Comparison of ENCODE assay signal across 8 cellular contexts in the genomic region with DNA sequence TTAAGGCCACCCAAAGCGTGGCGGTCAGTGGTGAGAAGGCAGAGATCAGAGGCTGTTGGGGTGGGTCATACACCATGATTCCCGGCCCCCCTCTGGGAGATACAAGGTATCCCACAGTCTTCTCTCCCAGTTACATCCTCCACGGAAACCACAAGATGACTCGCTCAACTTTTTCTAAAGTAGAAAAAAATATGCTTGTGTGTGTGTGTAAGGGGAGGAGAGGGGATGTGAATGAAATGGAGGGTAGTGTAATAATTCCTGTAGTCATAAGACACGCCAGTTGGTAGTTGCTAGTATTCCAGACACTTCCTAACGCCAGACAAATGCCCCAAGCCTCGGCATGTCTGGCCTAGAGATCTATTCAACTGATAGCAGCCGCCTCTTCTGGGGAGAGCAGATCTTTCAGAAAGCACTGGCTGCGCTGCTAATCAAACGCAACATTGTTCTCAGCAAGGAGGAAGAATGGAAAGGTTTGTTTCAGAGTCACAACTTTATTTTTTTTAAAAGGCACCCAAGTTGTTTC.
A peak's percentile ranks its signal among the peaks of the same experiment; 100 is the strongest.
DNase-seq lines count a peak whose midpoint lies in the region; ATAC-seq and TF ChIP-seq lines count a peak whose summit lies in the region.

No MANE protein-coding gene starts in this region.

- CTCF ChIA-PET in activated CD4-positive, alpha-beta T cell treated with anti-CD3 and anti-CD28 coated beads for 36 hours (lab: Charles Lee), result interaction anchor here (0.7 to 6.1 kb wide), 30 partner anchors 9 to 532 kb away, joined by 3 to 60 read pairs (median 6); no protein-coding TSS in a partner anchor

- H3K9me3 Mint-ChIP-seq in activated CD4-positive, alpha-beta T cell treated with anti-CD3 and anti-CD28 coated beads for 36 hours (ENCODE audit: low read depth), result no peaks in the 10 kb centered on the region
- no peaks in the 10 kb centered on the region for H3K9me3 Mint-ChIP-seq in T-helper 2 cell treated with Interferon-gamma antibody and Interleukin-4, amounts not matched to agents 5 μg/mL and 100 μg/mL, for 36 hours
- no peaks in the 10 kb centered on the region for H3K9me3 Mint-ChIP-seq in nephron progenitor cell

- TF ChIP-seq CTCF in epithelial cell of proximal tubule (conservative IDR thresholded peaks at IDR 0.05; ENCODE audit: low read depth, low read length) (no peak), nephron progenitor cell (IDR thresholded peaks at IDR 0.05) (no peak)

- POLR2A ChIA-PET in activated CD4-positive, alpha-beta T cell treated with anti-CD3 and anti-CD28 coated beads for 36 hours (lab: Charles Lee), result interaction anchor here (0.5 to 3.2 kb wide), 7 partner anchors 10 to 332 kb away, joined by 3 to 58 read pairs (median 6); partner anchors contain the start of gene MYL12B

- peak overlapping the region; percentile 99 for H3K27ac Mint-ChIP-seq in activated CD4-positive, alpha-beta T cell treated with anti-CD3 and anti-CD28 coated beads for 36 hours
- H3K27ac Mint-ChIP-seq in T-helper 2 cell treated with Interferon-gamma antibody and Interleukin-4, amounts not matched to agents 5 μg/mL and 100 μg/mL, for 36 hours, result peak overlapping the region; percentile 97
- peak overlapping the region; percentile 96 for H3K27ac Mint-ChIP-seq in nephron progenitor cell

- peaks cover 55% of the 10 kb centered on the region for H3K4me1 Mint-ChIP-seq in activated CD4-positive, alpha-beta T cell treated with anti-CD3 and anti-CD28 coated beads for 36 hours
- peaks cover 41% of the 10 kb centered on the region for H3K4me1 Mint-ChIP-seq in T-helper 2 cell treated with Interferon-gamma antibody and Interleukin-4, amounts not matched to agents 5 μg/mL and 100 μg/mL, for 36 hours (ENCODE audit: low read depth)
- H3K4me1 Mint-ChIP-seq in nephron progenitor cell, result peaks cover 78% of the 10 kb centered on the region

- no peaks in the 10 kb centered on the region for H3K27me3 Mint-ChIP-seq in activated CD4-positive, alpha-beta T cell treated with anti-CD3 and anti-CD28 coated beads for 36 hours
- H3K27me3 Mint-ChIP-seq in T-helper 2 cell treated with Interferon-gamma antibody and Interleukin-4, amounts not matched to agents 5 μg/mL and 100 μg/mL, for 36 hours (ENCODE audit: low read depth), result no peaks in the 10 kb centered on the region
- H3K27me3 Mint-ChIP-seq in nephron progenitor cell (ENCODE audit: low read depth, poor library complexity), result peaks cover 3% of the 10 kb centered on the region

- DNase-seq in activated CD4-positive, alpha-beta T cell treated with anti-CD3 and anti-CD28 coated beads for 36 hours, result no peak
- no peak for DNase-seq in activated CD4-positive, alpha-beta T cell treated with anti-CD3 and anti-CD28 coated beads, Interleukin-2, amount 50 U/mL, for 48 hours
- DNase-seq in HK-2 (ENCODE audit: unreplicated experiment) (peak; percentile 38), epithelial cell of proximal tubule (ENCODE audit: low read depth) (no peak), nephron progenitor cell (no peak), superior temporal gyrus (ENCODE audit: extremely low spot score) (no peak)
- DNase-seq in T-helper 2 cell treated with Interferon-gamma antibody and Interleukin-4, amounts not matched to agents 5 μg/mL and 100 μg/mL, for 36 hours (ENCODE audit: low spot score), result no peak
- no peak for DNase-seq in stimulated activated CD4-positive, alpha-beta T cell treated with anti-CD3 and anti-CD28 coated beads, Interleukin-2, amount 100 ng/mL, for 48 hours

- intact Hi-C loops in activated CD4-positive, alpha-beta T cell treated with anti-CD3 and anti-CD28 coated beads for 36 hours (cut with DNase I, micrococcal nuclease), result loop anchor here (5.0 to 10.0 kb wide), 3 partner anchors 296 to 1701 kb away; partner anchors contain the start of gene ZBTB14 (in 1 of the 2)

- peak overlapping the region; percentile 76 for H3K4me3 ChIP-seq in epithelial cell of proximal tubule (ENCODE audit: low read depth, low read length)

- peak; percentile 5 for ATAC-seq in activated CD4-positive, alpha-beta T cell treated with anti-CD3 and anti-CD28 coated beads for 36 hours

- peak overlapping the region; percentile 92 for H3K4me3 Mint-ChIP-seq in activated CD4-positive, alpha-beta T cell treated with anti-CD3 and anti-CD28 coated beads for 36 hours
- peak overlapping the region; percentile 96 for H3K4me3 Mint-ChIP-seq in T-helper 2 cell treated with Interferon-gamma antibody and Interleukin-4, amounts not matched to agents 5 μg/mL and 100 μg/mL, for 36 hours
- H3K4me3 Mint-ChIP-seq in nephron progenitor cell, result peak overlapping the region; percentile 83

- H3K36me3 Mint-ChIP-seq in activated CD4-positive, alpha-beta T cell treated with anti-CD3 and anti-CD28 coated beads for 36 hours (ENCODE audit: low read depth), result peaks cover 29% of the 10 kb centered on the region
- H3K36me3 Mint-ChIP-seq in T-helper 2 cell treated with Interferon-gamma antibody and Interleukin-4, amounts not matched to agents 5 μg/mL and 100 μg/mL, for 36 hours (ENCODE audit: low read depth), result peaks cover 25% of the 10 kb centered on the region
- H3K36me3 Mint-ChIP-seq in nephron progenitor cell (ENCODE audit: low read depth), result no peaks in the 10 kb centered on the region
